In the genomic region with DNA sequence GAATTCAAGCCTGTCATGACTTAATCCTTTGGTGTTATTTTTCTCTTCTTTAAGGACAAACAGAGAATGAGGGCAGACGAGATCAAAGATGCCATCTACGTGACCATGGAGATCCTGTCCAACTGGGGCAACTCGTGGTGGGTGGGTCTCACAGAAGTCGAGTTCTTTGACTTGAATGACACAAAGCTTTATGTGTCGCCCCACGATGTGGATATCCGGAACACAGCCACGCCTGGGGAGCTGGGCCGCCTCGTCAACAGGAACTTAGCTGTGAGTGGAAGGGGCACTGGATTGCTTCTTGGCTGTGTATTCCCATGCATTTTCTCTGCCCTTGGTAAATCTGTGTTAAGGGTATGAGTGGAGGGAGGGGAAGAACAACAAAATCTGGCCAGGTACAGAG, we compare ENCODE assay signal across 24 cellular contexts.
"Had no signal": no experiment of that assay in that cellular context is flagged by ENCODE, and none has a peak within 500 bp of the region (broad histone marks: within the 10 kb centered on the region; RNA-seq: fewer than 3 reads in every experiment).

No MANE protein-coding gene starts in this region.

- H3K36me3 ChIP-seq: brain microvascular endothelial cell, cardiac muscle cell had no signal

- ATAC-seq: activated CD8-positive, alpha-beta memory T cell treated with anti-CD3 and anti-CD28 coated beads, Interleukin-2, amount 10 ng/mL, durations not matched to agents 7 days and 5 days; activated T-cell treated with anti-CD3 and anti-CD28 coated beads, Interleukin-2, amount 50 U/mL, for 4 hours; Panc1; T-helper 17 cell had no signal

- H3K27me3 ChIP-seq: brain microvascular endothelial cell, cardiac muscle cell had no signal

- H3K4me3 ChIP-seq: cardiac muscle cell had no signal

- H3K9ac ChIP-seq: KMS-11 had no signal

- H3K27ac ChIP-seq: brain microvascular endothelial cell, cardiac muscle cell, KMS-11 had no signal

- DNase-seq: activated B cell treated with CpG ODN at 0.5 μM for 24 hours; activated CD4-positive, alpha-beta T cell treated with anti-CD3 and anti-CD28 coated beads for 1 hour; activated CD4-positive, alpha-beta T cell treated with anti-CD3 and anti-CD28 coated beads, Interleukin-2, amount 10 ng/mL, durations not matched to agents 24 days and 14 days; activated CD4-positive, alpha-beta T cell treated with anti-CD3 and anti-CD28 coated beads, Interleukin-2, amount 50 U/mL, for 48 hours; activated CD8-positive, alpha-beta memory T cell treated with anti-CD3 and anti-CD28 coated beads, Interleukin-2, amount 10 ng/mL, durations not matched to agents 7 days and 5 days; activated gamma-delta T cell treated with Interleukin-2 at 50 U/mL for 16 hours; activated naive CD4-positive, alpha-beta T cell treated with anti-CD3 and anti-CD28 coated beads, Interleukin-2, amount 10 ng/mL, durations not matched to agents 7 days and 5 days; activated naive CD8-positive, alpha-beta T cell treated with anti-CD3 and anti-CD28 coated beads for 36 hours; activated T-cell treated with anti-CD3 and anti-CD28 coated beads, Interleukin-2, amount 50 U/mL, for 4 hours; brain microvascular endothelial cell; NCI-H1092; NCI-H1436; NCI-H1694 treated with DMSO at 0.1 percent for 48 hours; NCI-H2081; NCI-H510A treated with DMSO at 0.1 percent for 48 hours; NCI-H69; NK-92 treated with Interleukin-12 subunit alpha and Interleukin-12 subunit beta, amount 100 ng/mL, for 24 hours; OCI-M1; SIG-M5; T-helper 17 cell; T-helper 9 cell had no signal
